Comparison of ENCODE assay signal across 8 cellular contexts in genomic region chr21:33931799-33932390, GRCh38. TPM values are rescaled to one million over a fixed set of nuclear protein-coding genes. Genes with fewer than 3 reads are reported as not detected.
A peak's percentile ranks its signal among the peaks of the same experiment; 100 is the strongest.
DNase-seq lines count a peak whose midpoint lies in the region; ATAC-seq and TF ChIP-seq lines count a peak whose summit lies in the region.

No MANE protein-coding gene starts in this region.

- H3K36me3 Mint-ChIP-seq in brain: no peaks in the 10 kb centered on the region

- peak overlapping the region; percentile 63 for H3K9ac ChIP-seq in BLaER1

- no peak for DNase-seq in MG63
- peak; percentile 50 to 55 for DNase-seq in lung microvascular endothelial cell (ENCODE audit: low read depth in 2 of 2)
- no peak for DNase-seq in ecto neural progenitor cell (ENCODE audit: low spot score)

- whole genome bisulfite sequencing in urinary bladder: 33% methylated on average over 10 of the region's 10 CpGs

- no peak for TF ChIP-seq CTCF in brain (conservative IDR thresholded peaks at IDR 0.05)

- H3K4me2 ChIP-seq in BLaER1: peak overlapping the region; percentile 85

- no peaks in the 10 kb centered on the region for H3K9me3 ChIP-seq in BLaER1
- H3K9me3 ChIP-seq in MG63: no peaks in the 10 kb centered on the region

- H3K9me3 Mint-ChIP-seq in brain: peaks cover 0 to 7% (median 5%) of the 10 kb centered on the region in 5 experiments

- no peak for ATAC-seq in HG03045 (IDR thresholded peaks at IDR 0.05; ENCODE audit: unreplicated experiment)
- no peak for ATAC-seq in GM19324 (IDR thresholded peaks at IDR 0.05; ENCODE audit: low FRiP score, unreplicated experiment)

- no peaks in the 10 kb centered on the region for H4K20me1 ChIP-seq in BLaER1

- H3K27me3 Mint-ChIP-seq in brain: no peaks in the 10 kb centered on the region

- H3K27ac ChIP-seq in BLaER1 (peak overlapping the region; percentile 68), urinary bladder (ENCODE audit: low read depth) (peak overlapping the region; percentile 82)

- H3K27me3 ChIP-seq in BLaER1 (no peaks in the 10 kb centered on the region), MG63 (no peaks in the 10 kb centered on the region)

- H3K4me1 ChIP-seq in BLaER1 (peaks cover 33% of the 10 kb centered on the region), urinary bladder (ENCODE audit: insufficient read depth) (no peaks in the 10 kb centered on the region)

- H3K27ac Mint-ChIP-seq in brain: peak overlapping the region; percentile 56 to 100 (median 95)

- peak overlapping the region in 4 of 5 experiments; percentile 50 to 95 (median 86) for H3K4me3 Mint-ChIP-seq in brain

- H3K4me3 ChIP-seq in BLaER1 (peak overlapping the region; percentile 62), MG63 (peak overlapping the region; percentile 25), urinary bladder (ENCODE audit: low read depth, low read length) (peak overlapping the region; percentile 53)

- H3K36me3 ChIP-seq in BLaER1 (no peaks in the 10 kb centered on the region), MG63 (no peaks in the 10 kb centered on the region), urinary bladder (ENCODE audit: insufficient read depth) (no peaks in the 10 kb centered on the region)

- H3K4me1 Mint-ChIP-seq in brain: peaks cover 29% of the 10 kb centered on the region

RNA-seq across cellular contexts. Expression of gene ATP5PO, which starts 16.3 kb away (rescaled TPM):
- total RNA-seq in MG63 (2014; rRNA removed; shearing (Covaris generic); ENCODE audit: low replicate concordance): 210 and 538 TPM in 2 replicates
- polyA plus RNA-seq in brain (ENCODE audit: insufficient read depth, low read depth, low replicate concordance) (340 TPM), urinary bladder (283 TPM)
- total RNA-seq in lung microvascular endothelial cell (172 and 192 TPM in 2 replicates), urinary bladder (106 TPM)

Comparison
In these comparisons a context has a peak if more than half of its experiments do, and no peak if none do; other contexts are left out.
1. DNase-seq: peak in lung microvascular endothelial cell (2 of 2); none in MG63 (single experiment) and ecto neural progenitor cell (single experiment).
2. Peak in every context shown above with its lines, with median percentiles within 50 percentile points of each other: H3K4me3 ChIP-seq.